1 cellular context compared by ENCODE assay signal in the genomic region with DNA sequence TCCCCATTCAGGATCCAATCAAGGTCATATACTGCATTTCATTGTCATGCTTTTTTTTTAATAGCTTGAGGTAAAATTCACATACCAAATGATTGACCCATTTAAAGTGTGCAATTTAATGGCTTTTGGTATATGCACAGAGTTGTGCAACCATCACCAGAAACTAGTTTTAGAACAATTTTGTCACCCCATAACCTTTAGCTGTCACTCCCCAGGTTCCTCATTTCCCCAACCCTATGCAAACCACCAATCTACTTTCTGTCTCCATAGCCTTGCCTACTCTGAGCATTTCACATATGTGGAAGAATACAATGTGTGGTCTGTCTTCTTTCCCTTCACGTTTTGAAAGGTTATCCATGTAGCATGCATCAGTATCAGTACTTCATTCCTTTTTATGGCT.
TF ChIP-seq lines count a peak whose summit lies in the region.

No MANE protein-coding gene starts in this region.

TF ChIP-seq in WTC11, 78 proteins besides CTCF, POLR2A, EP300 and RAD21 (continued from another document):
- TF ChIP-seq, protein P1, sequence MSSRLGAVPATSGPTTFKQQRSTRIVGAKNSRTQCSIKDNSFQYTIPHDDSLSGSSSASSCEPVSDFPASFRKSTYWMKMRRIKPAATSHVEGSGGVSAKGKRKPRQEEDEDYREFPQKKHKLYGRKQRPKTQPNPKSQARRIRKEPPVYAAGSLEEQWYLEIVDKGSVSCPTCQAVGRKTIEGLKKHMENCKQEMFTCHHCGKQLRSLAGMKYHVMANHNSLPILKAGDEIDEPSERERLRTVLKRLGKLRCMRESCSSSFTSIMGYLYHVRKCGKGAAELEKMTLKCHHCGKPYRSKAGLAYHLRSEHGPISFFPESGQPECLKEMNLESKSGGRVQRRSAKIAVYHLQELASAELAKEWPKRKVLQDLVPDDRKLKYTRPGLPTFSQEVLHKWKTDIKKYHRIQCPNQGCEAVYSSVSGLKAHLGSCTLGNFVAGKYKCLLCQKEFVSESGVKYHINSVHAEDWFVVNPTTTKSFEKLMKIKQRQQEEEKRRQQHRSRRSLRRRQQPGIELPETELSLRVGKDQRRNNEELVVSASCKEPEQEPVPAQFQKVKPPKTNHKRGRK (CRISPR knock-in tag; IDR thresholded peaks at IDR 0.05; ENCODE audit: borderline replicate concordance) = no peak
- TF ChIP-seq GTF2I (CRISPR knock-in tag; conservative IDR thresholded peaks at IDR 0.05) (no peak), ELF4 (CRISPR knock-in tag; IDR thresholded peaks at IDR 0.05; ENCODE audit: low read depth) (no peak), JAZF1 (CRISPR knock-in tag; IDR thresholded peaks at IDR 0.05) (no peak), ZNF263 (CRISPR knock-in tag; IDR thresholded peaks at IDR 0.05; ENCODE audit: low read depth) (no peak), FOXJ3 (CRISPR knock-in tag; IDR thresholded peaks at IDR 0.05; ENCODE audit: borderline replicate concordance) (no peak), PRRX2 (CRISPR knock-in tag; IDR thresholded peaks at IDR 0.05) (no peak), CBFB (CRISPR knock-in tag; IDR thresholded peaks at IDR 0.05; ENCODE audit: low read depth) (no peak)
- TF ChIP-seq, protein P2, sequence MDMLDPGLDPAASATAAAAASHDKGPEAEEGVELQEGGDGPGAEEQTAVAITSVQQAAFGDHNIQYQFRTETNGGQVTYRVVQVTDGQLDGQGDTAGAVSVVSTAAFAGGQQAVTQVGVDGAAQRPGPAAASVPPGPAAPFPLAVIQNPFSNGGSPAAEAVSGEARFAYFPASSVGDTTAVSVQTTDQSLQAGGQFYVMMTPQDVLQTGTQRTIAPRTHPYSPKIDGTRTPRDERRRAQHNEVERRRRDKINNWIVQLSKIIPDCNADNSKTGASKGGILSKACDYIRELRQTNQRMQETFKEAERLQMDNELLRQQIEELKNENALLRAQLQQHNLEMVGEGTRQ (CRISPR knock-in tag; IDR thresholded peaks at IDR 0.05) = no peak
- TF ChIP-seq, protein P3, sequence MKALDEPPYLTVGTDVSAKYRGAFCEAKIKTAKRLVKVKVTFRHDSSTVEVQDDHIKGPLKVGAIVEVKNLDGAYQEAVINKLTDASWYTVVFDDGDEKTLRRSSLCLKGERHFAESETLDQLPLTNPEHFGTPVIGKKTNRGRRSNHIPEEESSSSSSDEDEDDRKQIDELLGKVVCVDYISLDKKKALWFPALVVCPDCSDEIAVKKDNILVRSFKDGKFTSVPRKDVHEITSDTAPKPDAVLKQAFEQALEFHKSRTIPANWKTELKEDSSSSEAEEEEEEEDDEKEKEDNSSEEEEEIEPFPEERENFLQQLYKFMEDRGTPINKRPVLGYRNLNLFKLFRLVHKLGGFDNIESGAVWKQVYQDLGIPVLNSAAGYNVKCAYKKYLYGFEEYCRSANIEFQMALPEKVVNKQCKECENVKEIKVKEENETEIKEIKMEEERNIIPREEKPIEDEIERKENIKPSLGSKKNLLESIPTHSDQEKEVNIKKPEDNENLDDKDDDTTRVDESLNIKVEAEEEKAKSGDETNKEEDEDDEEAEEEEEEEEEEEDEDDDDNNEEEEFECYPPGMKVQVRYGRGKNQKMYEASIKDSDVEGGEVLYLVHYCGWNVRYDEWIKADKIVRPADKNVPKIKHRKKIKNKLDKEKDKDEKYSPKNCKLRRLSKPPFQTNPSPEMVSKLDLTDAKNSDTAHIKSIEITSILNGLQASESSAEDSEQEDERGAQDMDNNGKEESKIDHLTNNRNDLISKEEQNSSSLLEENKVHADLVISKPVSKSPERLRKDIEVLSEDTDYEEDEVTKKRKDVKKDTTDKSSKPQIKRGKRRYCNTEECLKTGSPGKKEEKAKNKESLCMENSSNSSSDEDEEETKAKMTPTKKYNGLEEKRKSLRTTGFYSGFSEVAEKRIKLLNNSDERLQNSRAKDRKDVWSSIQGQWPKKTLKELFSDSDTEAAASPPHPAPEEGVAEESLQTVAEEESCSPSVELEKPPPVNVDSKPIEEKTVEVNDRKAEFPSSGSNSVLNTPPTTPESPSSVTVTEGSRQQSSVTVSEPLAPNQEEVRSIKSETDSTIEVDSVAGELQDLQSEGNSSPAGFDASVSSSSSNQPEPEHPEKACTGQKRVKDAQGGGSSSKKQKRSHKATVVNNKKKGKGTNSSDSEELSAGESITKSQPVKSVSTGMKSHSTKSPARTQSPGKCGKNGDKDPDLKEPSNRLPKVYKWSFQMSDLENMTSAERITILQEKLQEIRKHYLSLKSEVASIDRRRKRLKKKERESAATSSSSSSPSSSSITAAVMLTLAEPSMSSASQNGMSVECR (CRISPR knock-in tag; IDR thresholded peaks at IDR 0.05; ENCODE audit: borderline replicate concordance) = no peak
- TF ChIP-seq, protein P4, sequence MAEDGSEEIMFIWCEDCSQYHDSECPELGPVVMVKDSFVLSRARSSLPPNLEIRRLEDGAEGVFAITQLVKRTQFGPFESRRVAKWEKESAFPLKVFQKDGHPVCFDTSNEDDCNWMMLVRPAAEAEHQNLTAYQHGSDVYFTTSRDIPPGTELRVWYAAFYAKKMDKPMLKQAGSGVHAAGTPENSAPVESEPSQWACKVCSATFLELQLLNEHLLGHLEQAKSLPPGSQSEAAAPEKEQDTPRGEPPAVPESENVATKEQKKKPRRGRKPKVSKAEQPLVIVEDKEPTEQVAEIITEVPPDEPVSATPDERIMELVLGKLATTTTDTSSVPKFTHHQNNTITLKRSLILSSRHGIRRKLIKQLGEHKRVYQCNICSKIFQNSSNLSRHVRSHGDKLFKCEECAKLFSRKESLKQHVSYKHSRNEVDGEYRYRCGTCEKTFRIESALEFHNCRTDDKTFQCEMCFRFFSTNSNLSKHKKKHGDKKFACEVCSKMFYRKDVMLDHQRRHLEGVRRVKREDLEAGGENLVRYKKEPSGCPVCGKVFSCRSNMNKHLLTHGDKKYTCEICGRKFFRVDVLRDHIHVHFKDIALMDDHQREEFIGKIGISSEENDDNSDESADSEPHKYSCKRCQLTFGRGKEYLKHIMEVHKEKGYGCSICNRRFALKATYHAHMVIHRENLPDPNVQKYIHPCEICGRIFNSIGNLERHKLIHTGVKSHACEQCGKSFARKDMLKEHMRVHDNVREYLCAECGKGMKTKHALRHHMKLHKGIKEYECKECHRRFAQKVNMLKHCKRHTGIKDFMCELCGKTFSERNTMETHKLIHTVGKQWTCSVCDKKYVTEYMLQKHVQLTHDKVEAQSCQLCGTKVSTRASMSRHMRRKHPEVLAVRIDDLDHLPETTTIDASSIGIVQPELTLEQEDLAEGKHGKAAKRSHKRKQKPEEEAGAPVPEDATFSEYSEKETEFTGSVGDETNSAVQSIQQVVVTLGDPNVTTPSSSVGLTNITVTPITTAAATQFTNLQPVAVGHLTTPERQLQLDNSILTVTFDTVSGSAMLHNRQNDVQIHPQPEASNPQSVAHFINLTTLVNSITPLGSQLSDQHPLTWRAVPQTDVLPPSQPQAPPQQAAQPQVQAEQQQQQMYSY (CRISPR knock-in tag; IDR thresholded peaks at IDR 0.05) = no peak
- TF ChIP-seq, protein P5, sequence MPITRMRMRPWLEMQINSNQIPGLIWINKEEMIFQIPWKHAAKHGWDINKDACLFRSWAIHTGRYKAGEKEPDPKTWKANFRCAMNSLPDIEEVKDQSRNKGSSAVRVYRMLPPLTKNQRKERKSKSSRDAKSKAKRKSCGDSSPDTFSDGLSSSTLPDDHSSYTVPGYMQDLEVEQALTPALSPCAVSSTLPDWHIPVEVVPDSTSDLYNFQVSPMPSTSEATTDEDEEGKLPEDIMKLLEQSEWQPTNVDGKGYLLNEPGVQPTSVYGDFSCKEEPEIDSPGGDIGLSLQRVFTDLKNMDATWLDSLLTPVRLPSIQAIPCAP (CRISPR knock-in tag; IDR thresholded peaks at IDR 0.05) = no peak
- TF ChIP-seq, protein P6, sequence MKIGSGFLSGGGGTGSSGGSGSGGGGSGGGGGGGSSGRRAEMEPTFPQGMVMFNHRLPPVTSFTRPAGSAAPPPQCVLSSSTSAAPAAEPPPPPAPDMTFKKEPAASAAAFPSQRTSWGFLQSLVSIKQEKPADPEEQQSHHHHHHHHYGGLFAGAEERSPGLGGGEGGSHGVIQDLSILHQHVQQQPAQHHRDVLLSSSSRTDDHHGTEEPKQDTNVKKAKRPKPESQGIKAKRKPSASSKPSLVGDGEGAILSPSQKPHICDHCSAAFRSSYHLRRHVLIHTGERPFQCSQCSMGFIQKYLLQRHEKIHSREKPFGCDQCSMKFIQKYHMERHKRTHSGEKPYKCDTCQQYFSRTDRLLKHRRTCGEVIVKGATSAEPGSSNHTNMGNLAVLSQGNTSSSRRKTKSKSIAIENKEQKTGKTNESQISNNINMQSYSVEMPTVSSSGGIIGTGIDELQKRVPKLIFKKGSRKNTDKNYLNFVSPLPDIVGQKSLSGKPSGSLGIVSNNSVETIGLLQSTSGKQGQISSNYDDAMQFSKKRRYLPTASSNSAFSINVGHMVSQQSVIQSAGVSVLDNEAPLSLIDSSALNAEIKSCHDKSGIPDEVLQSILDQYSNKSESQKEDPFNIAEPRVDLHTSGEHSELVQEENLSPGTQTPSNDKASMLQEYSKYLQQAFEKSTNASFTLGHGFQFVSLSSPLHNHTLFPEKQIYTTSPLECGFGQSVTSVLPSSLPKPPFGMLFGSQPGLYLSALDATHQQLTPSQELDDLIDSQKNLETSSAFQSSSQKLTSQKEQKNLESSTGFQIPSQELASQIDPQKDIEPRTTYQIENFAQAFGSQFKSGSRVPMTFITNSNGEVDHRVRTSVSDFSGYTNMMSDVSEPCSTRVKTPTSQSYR (CRISPR knock-in tag; IDR thresholded peaks at IDR 0.05) = no peak
- TF ChIP-seq, protein P7, sequence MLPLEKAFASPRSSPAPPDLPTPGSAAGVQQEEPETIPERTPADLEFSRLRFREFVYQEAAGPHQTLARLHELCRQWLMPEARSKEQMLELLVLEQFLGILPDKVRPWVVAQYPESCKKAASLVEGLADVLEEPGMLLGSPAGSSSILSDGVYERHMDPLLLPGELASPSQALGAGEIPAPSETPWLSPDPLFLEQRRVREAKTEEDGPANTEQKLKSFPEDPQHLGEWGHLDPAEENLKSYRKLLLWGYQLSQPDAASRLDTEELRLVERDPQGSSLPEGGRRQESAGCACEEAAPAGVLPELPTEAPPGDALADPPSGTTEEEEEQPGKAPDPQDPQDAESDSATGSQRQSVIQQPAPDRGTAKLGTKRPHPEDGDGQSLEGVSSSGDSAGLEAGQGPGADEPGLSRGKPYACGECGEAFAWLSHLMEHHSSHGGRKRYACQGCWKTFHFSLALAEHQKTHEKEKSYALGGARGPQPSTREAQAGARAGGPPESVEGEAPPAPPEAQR (CRISPR knock-in tag; IDR thresholded peaks at IDR 0.05) = no peak
